Comparison of ENCODE assay signal across 9 cellular contexts in the genomic region with DNA sequence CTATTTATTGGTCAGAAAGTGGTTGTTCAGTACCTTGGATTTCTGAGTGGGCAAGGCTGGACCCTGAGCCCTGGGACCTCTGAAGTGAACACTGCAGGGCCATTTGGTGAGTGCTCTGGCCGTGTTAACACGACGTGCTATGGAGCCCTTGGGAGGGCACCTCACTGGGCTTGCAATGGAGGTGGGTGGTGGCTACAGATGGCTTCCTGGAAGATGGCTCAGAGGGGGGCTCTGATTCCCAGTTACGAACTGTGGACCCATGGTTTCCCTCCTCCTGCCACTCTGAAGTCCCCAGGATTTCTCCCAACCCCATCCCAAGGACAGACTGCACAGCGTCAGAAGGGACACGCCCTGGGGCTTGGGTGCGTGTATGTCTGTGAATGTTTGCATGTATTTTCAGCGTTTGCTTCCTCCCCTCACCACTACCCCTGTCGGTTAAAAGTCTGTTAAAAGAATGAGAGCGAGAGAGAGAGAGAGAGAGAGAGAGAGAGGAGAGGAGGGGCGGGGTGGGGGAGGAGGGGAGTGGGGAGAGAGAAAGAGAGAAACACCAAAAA. TPM values are rescaled to one million over a fixed set of nuclear protein-coding genes. Genes with fewer than 3 reads are reported as not detected.
DNase-seq lines count a peak whose midpoint lies in the region; ATAC-seq and TF ChIP-seq lines count a peak whose summit lies in the region.
"Had no signal": no experiment of that assay in that cellular context is flagged by ENCODE, and none has a peak within 500 bp of the region (broad histone marks: within the 10 kb centered on the region; RNA-seq: fewer than 3 reads in every experiment).

No MANE protein-coding gene starts in this region.

- H3K36me3 Mint-ChIP-seq in activated T-helper 2 cell treated with anti-CD3 and anti-CD28 coated beads, Interferon-gamma antibody, Interleukin-2, Interleukin-4, amounts not matched to agents 10 μg/mL and 5 μg/mL and 100 μg/mL, durations not matched to agents 14 hours and 24 hours and 36 hours (ENCODE audit: low read depth), result peaks cover 14% of the 10 kb centered on the region

- peaks cover 0 to under 1% (median 0%) of the 10 kb centered on the region in 11 experiments; a peak in 2 of 22 replicates for H4K20me1 ChIP-seq in BLaER1 treated with 17β-estradiol and CSF1 and Interleukin-3, amounts not matched to agents 10 nM and 100 nM
- H4K20me1 ChIP-seq in PC-9 (ENCODE audit: insufficient read depth), result no peaks in the 10 kb centered on the region

- peaks cover 68% of the 10 kb centered on the region for H3K4me1 Mint-ChIP-seq in activated T-helper 2 cell treated with anti-CD3 and anti-CD28 coated beads, Interferon-gamma antibody, Interleukin-2, Interleukin-4, amounts not matched to agents 10 μg/mL and 5 μg/mL and 100 μg/mL, durations not matched to agents 14 hours and 24 hours and 36 hours (ENCODE audit: low read depth)

- H3K9ac ChIP-seq in BLaER1 treated with 17β-estradiol and CSF1 and Interleukin-3, amounts not matched to agents 10 nM and 100 nM, result peak overlapping the region in 8 of 11 experiments; percentile 2 to 70 (median 56); a peak in 14 of 22 replicates

- no peak for TF ChIP-seq CTCF in PC-9 (conservative IDR thresholded peaks at IDR 0.05)

- H3K27me3 ChIP-seq in BLaER1 treated with 17β-estradiol and CSF1 and Interleukin-3, amounts not matched to agents 10 nM and 100 nM, result 0 out of 22 replicates have a peak, but pooled peaks cover 0 to 4% (median 0%) of the 10 kb centered on the region in 11 experiments
- H3K27me3 ChIP-seq in PC-9 (ENCODE audit: insufficient read depth, low read depth), result no peaks in the 10 kb centered on the region

- H3K4me1 ChIP-seq in BLaER1 treated with 17β-estradiol and CSF1 and Interleukin-3, amounts not matched to agents 10 nM and 100 nM, result peaks cover 59 to 70% (median 65%) of the 10 kb centered on the region in 10 experiments
- peaks cover 17% of the 10 kb centered on the region for H3K4me1 ChIP-seq in PC-9 (replicated peaks; ENCODE audit: insufficient read depth)

- intact Hi-C loops in activated T-helper 2 cell treated with anti-CD3 and anti-CD28 coated beads, Interferon-gamma antibody, Interleukin-2, Interleukin-4, amounts not matched to agents 10 μg/mL and 5 μg/mL and 100 μg/mL, durations not matched to agents 14 hours and 24 hours and 36 hours (cut with micrococcal nuclease), result loop anchor here (5.0 kb wide), 1 partner anchor 34 kb away; no protein-coding TSS in a partner anchor
- intact Hi-C loops in PC-9 (cut with micrococcal nuclease; ENCODE audit: unreplicated experiment), result no loop called here

- BruUV-seq in PC-9 (replicated peaks; lab: Mats Ljungman, UMichigan), result no TSS peak

- ATAC-seq in GM19324 (IDR thresholded peaks at IDR 0.05; ENCODE audit: low FRiP score, unreplicated experiment) (peak; percentile 40), HG03378 (IDR thresholded peaks at IDR 0.05; ENCODE audit: unreplicated experiment) (peak; percentile 20)

- H3K9me3 ChIP-seq in BLaER1 treated with 17β-estradiol and CSF1 and Interleukin-3, amounts not matched to agents 10 nM and 100 nM (replicated peaks in 1 of 11), result no peaks in the 10 kb centered on the region
- no peaks in the 10 kb centered on the region for H3K9me3 ChIP-seq in PC-9 (ENCODE audit: insufficient read depth, low read depth)

- H3K27me3 Mint-ChIP-seq in activated T-helper 2 cell treated with anti-CD3 and anti-CD28 coated beads, Interferon-gamma antibody, Interleukin-2, Interleukin-4, amounts not matched to agents 10 μg/mL and 5 μg/mL and 100 μg/mL, durations not matched to agents 14 hours and 24 hours and 36 hours (ENCODE audit: low read depth), result no peaks in the 10 kb centered on the region

- H3K79me2 ChIP-seq in PC-9 (ENCODE audit: low read depth), result no peaks in the 10 kb centered on the region

- H2AFZ ChIP-seq in PC-9, result no peak overlapping the region

- no peaks in the 10 kb centered on the region for H3K36me3 ChIP-seq in BLaER1 treated with 17β-estradiol and CSF1 and Interleukin-3, amounts not matched to agents 10 nM and 100 nM
- no peaks in the 10 kb centered on the region for H3K36me3 ChIP-seq in PC-9 (ENCODE audit: low read depth)

- H3K9me3 Mint-ChIP-seq in activated T-helper 2 cell treated with anti-CD3 and anti-CD28 coated beads, Interferon-gamma antibody, Interleukin-2, Interleukin-4, amounts not matched to agents 10 μg/mL and 5 μg/mL and 100 μg/mL, durations not matched to agents 14 hours and 24 hours and 36 hours, result no peaks in the 10 kb centered on the region

- peak overlapping the region; percentile 94 for H3K27ac Mint-ChIP-seq in activated T-helper 2 cell treated with anti-CD3 and anti-CD28 coated beads, Interferon-gamma antibody, Interleukin-2, Interleukin-4, amounts not matched to agents 10 μg/mL and 5 μg/mL and 100 μg/mL, durations not matched to agents 14 hours and 24 hours and 36 hours

- POLR2A ChIA-PET in PC-9 (lab: Charles Lee; ENCODE audit: unreplicated experiment), result no interaction called here

- peak; percentile 57 for DNase-seq in activated T-helper 2 cell treated with anti-CD3 and anti-CD28 coated beads, Interferon-gamma antibody, Interleukin-2, Interleukin-4, amounts not matched to agents 10 μg/mL and 5 μg/mL and 100 μg/mL, durations not matched to agents 14 hours and 24 hours and 36 hours (ENCODE audit: low spot score)
- no peak for DNase-seq in SW480 (ENCODE audit: low spot score)
- DNase-seq in stimulated activated CD4-positive, alpha-beta T cell treated with anti-CD3 and anti-CD28 coated beads, Interleukin-1b, Interleukin-23, amount 100 ng/mL, for 48 hours, result no peak
- no peak for DNase-seq in LoVo (ENCODE audit: low spot score)
- no peak for DNase-seq in PC-9

- peak overlapping the region; percentile 63 to 98 (median 94) for H3K4me2 ChIP-seq in BLaER1 treated with 17β-estradiol and CSF1 and Interleukin-3, amounts not matched to agents 10 nM and 100 nM
- no peak overlapping the region for H3K4me2 ChIP-seq in PC-9

- CTCF ChIA-PET in PC-9 (lab: Charles Lee), result no interaction called here

- peak overlapping the region in 10 of 11 experiments; percentile 26 to 88 (median 72); a peak in 19 of 22 replicates for H3K27ac ChIP-seq in BLaER1 treated with 17β-estradiol and CSF1 and Interleukin-3, amounts not matched to agents 10 nM and 100 nM
- no peak overlapping the region for H3K27ac ChIP-seq in PC-9

- peak overlapping the region in 2 of 10 experiments; percentile 19 to 34; a peak in 1 of 20 replicates for H3K4me3 ChIP-seq in BLaER1 treated with 17β-estradiol and CSF1 and Interleukin-3, amounts not matched to agents 10 nM and 100 nM
- H3K4me3 ChIP-seq in PC-9, result no peak overlapping the region

- H3K9me2 ChIP-seq in PC-9 (ENCODE audit: insufficient read depth), result no peaks in the 10 kb centered on the region

- H3F3A ChIP-seq in PC-9 (ENCODE audit: insufficient read depth, low read depth), result no peaks in the 10 kb centered on the region; the same call in 1 of the 2 replicates

- peak overlapping the region; percentile 79 for H3K4me3 Mint-ChIP-seq in activated T-helper 2 cell treated with anti-CD3 and anti-CD28 coated beads, Interferon-gamma antibody, Interleukin-2, Interleukin-4, amounts not matched to agents 10 μg/mL and 5 μg/mL and 100 μg/mL, durations not matched to agents 14 hours and 24 hours and 36 hours (ENCODE audit: low read depth)

RNA-seq across cellular contexts. Expression of a gene that starts 3.7 kb away (rescaled TPM):
- 108 and 120 TPM in 2 replicates for total RNA-seq in activated T-helper 2 cell treated with anti-CD3 and anti-CD28 coated beads, Interferon-gamma antibody, Interleukin-2, Interleukin-4, amounts not matched to agents 10 μg/mL and 5 μg/mL and 100 μg/mL, durations not matched to agents 14 hours and 24 hours and 36 hours
- total RNA-seq in PC-9 (2021), result not detected in 2 replicates
- total RNA-seq: pulmonary artery endothelial cell had no signal

Comparison
In these comparisons a context has a peak if more than half of its experiments do, and no peak if none do; other contexts are left out.
1. RNA of a gene that starts 3.7 kb away (total RNA-seq): 108 to 120 TPM in activated T-helper 2 cell treated with anti-CD3 and anti-CD28 coated beads, Interferon-gamma antibody, Interleukin-2, Interleukin-4, amounts not matched to agents 10 μg/mL and 5 μg/mL and 100 μg/mL, durations not matched to agents 14 hours and 24 hours and 36 hours; not detected in PC-9; every median in the first group is over 100 times any median in the second.